ENCODE assay signal across 1 cellular context in genomic region chr2:84945838-84946203, GRCh38.
TF ChIP-seq lines count a peak whose summit lies in the region.

No MANE protein-coding gene starts in this region.

TF ChIP-seq in HEK293, 187 proteins besides CTCF, POLR2A, EP300 and RAD21:
- TF ChIP-seq KLF1 (tag by site-specific recombination; IDR thresholded peaks at IDR 0.05) = 0 out of 2 replicates have a peak, but pooled peaks have one; percentile 17
